35 cellular contexts compared by ENCODE assay signal in genomic region chr9:6121707-6122106, GRCh38.
"Had no signal": no experiment of that assay in that cellular context is flagged by ENCODE, and none has a peak within 500 bp of the region (broad histone marks: within the 10 kb centered on the region; RNA-seq: fewer than 3 reads in every experiment).

No MANE protein-coding gene starts in this region.

- H3K4me1 Mint-ChIP-seq: activated CD4-positive, alpha-beta T cell treated with anti-CD3 and anti-CD28 coated beads, Interleukin-2, amount 10 ng/mL, durations not matched to agents 24 days and 14 days; activated naive CD4-positive, alpha-beta T cell treated with anti-CD3 and anti-CD28 coated beads, Interleukin-2, amount 50 U/mL, for 24 hours; activated naive CD8-positive, alpha-beta T cell treated with anti-CD3 and anti-CD28 coated beads, Interleukin-2, amount 10 ng/mL, durations not matched to agents 7 days and 5 days; activated T-helper 17 cell treated with anti-CD3 and anti-CD28 coated beads, Interleukin-2, amount 50 U/mL, for 72 hours had no signal

- H3K4me3 ChIP-seq: body of pancreas, breast epithelium, Peyer's patch had no signal

- FAIRE-seq: astrocyte had no signal

- H3K27me3 ChIP-seq: body of pancreas, breast epithelium, Peyer's patch had no signal

- H3K36me3 Mint-ChIP-seq: activated naive CD4-positive, alpha-beta T cell treated with anti-CD3 and anti-CD28 coated beads, Interleukin-2, amount 50 U/mL, for 24 hours; activated naive CD8-positive, alpha-beta T cell treated with anti-CD3 and anti-CD28 coated beads, Interleukin-2, amount 10 ng/mL, durations not matched to agents 7 days and 5 days had no signal

- DNase-seq: activated CD4-positive, alpha-beta T cell treated with anti-CD3 and anti-CD28 coated beads, Interleukin-2, amount 10 ng/mL, durations not matched to agents 24 days and 14 days; activated CD4-positive, alpha-beta T cell treated with anti-CD3 and anti-CD28 coated beads, Interleukin-2, amount 50 U/mL, for 4 hours; activated CD8-positive, alpha-beta T cell treated with anti-CD3 and anti-CD28 coated beads for 36 hours; activated effector memory CD4-positive, alpha-beta T cell treated with anti-CD3 and anti-CD28 coated beads, Interleukin-2, amount 50 U/mL, for 16 hours; activated naive CD4-positive, alpha-beta T cell; activated naive CD8-positive, alpha-beta T cell treated with anti-CD3 and anti-CD28 coated beads, Interleukin-2, amount 10 ng/mL, durations not matched to agents 7 days and 5 days; activated T-cell treated with anti-CD3 and anti-CD28 coated beads, Interleukin-2, amount 50 U/mL, for 1 hour; activated T-cell treated with anti-CD3 and anti-CD28 coated beads, Interleukin-2, amount 50 U/mL, for 72 hours; body of pancreas; caudate nucleus; Karpas-422; KBM-7; MM.1S; MV-4-11; NCI-H1092; NCI-H1417; NCI-H146; NCI-H187; NCI-H2029 treated with DMSO at 0.1 percent for 48 hours; NCI-H2107; NCI-H2171; NCI-H510A; NCI-H526; NCI-H748 treated with DMSO at 0.1 percent for 48 hours; NK-92 treated with Interleukin-12 subunit alpha and Interleukin-12 subunit beta, amount 100 ng/mL, for 24 hours; PC-3; Peyer's patch; RPMI8226; SIG-M5; T1000; WERI-Rb-1 had no signal

- H3K27ac Mint-ChIP-seq: activated CD4-positive, alpha-beta T cell treated with anti-CD3 and anti-CD28 coated beads, Interleukin-2, amount 10 ng/mL, durations not matched to agents 24 days and 14 days; activated CD8-positive, alpha-beta T cell treated with anti-CD3 and anti-CD28 coated beads for 36 hours; activated naive CD4-positive, alpha-beta T cell treated with anti-CD3 and anti-CD28 coated beads, Interleukin-2, amount 50 U/mL, for 24 hours; activated naive CD8-positive, alpha-beta T cell treated with anti-CD3 and anti-CD28 coated beads, Interleukin-2, amount 10 ng/mL, durations not matched to agents 7 days and 5 days; activated T-cell treated with anti-CD3 and anti-CD28 coated beads, Interleukin-2, amount 50 U/mL, for 72 hours; activated T-helper 17 cell treated with anti-CD3 and anti-CD28 coated beads, Interleukin-2, amount 50 U/mL, for 72 hours had no signal

- H3K27ac ChIP-seq: body of pancreas, breast epithelium, Peyer's patch, WERI-Rb-1 had no signal

- H3K4me1 ChIP-seq: body of pancreas, breast epithelium, Peyer's patch had no signal

- H3K4me3 Mint-ChIP-seq: activated CD4-positive, alpha-beta T cell treated with anti-CD3 and anti-CD28 coated beads, Interleukin-2, amount 10 ng/mL, durations not matched to agents 24 days and 14 days; activated CD8-positive, alpha-beta T cell treated with anti-CD3 and anti-CD28 coated beads for 36 hours; activated naive CD4-positive, alpha-beta T cell treated with anti-CD3 and anti-CD28 coated beads, Interleukin-2, amount 50 U/mL, for 24 hours; activated naive CD8-positive, alpha-beta T cell treated with anti-CD3 and anti-CD28 coated beads, Interleukin-2, amount 10 ng/mL, durations not matched to agents 7 days and 5 days; activated T-cell treated with anti-CD3 and anti-CD28 coated beads, Interleukin-2, amount 50 U/mL, for 72 hours; activated T-helper 17 cell treated with anti-CD3 and anti-CD28 coated beads, Interleukin-2, amount 50 U/mL, for 72 hours had no signal

- H3K36me3 ChIP-seq: breast epithelium, Peyer's patch, WERI-Rb-1 had no signal

- H3K9me3 Mint-ChIP-seq: activated CD4-positive, alpha-beta T cell treated with anti-CD3 and anti-CD28 coated beads, Interleukin-2, amount 10 ng/mL, durations not matched to agents 24 days and 14 days; activated CD8-positive, alpha-beta T cell treated with anti-CD3 and anti-CD28 coated beads for 36 hours; activated naive CD4-positive, alpha-beta T cell treated with anti-CD3 and anti-CD28 coated beads, Interleukin-2, amount 50 U/mL, for 24 hours; activated naive CD8-positive, alpha-beta T cell treated with anti-CD3 and anti-CD28 coated beads, Interleukin-2, amount 10 ng/mL, durations not matched to agents 7 days and 5 days; activated T-cell treated with anti-CD3 and anti-CD28 coated beads, Interleukin-2, amount 50 U/mL, for 72 hours; activated T-helper 17 cell treated with anti-CD3 and anti-CD28 coated beads, Interleukin-2, amount 50 U/mL, for 72 hours had no signal

- ATAC-seq: activated CD8-positive, alpha-beta T cell treated with anti-CD3 and anti-CD28 coated beads for 36 hours; activated T-cell treated with anti-CD3 and anti-CD28 coated beads, Interleukin-2, amount 50 U/mL, for 72 hours; activated T-helper 17 cell treated with anti-CD3 and anti-CD28 coated beads, Interleukin-2, amount 50 U/mL, for 72 hours; body of pancreas; PC-3 had no signal

- H3K9me3 ChIP-seq: body of pancreas, breast epithelium, Peyer's patch had no signal
